In genomic region chr2:118881490-118882129, GRCh38 we compare ENCODE assay signal across 9 cellular contexts. TPM values are rescaled to one million over a fixed set of nuclear protein-coding genes. Genes with fewer than 3 reads are reported as not detected.
DNase-seq lines count a peak whose midpoint lies in the region; ATAC-seq and TF ChIP-seq lines count a peak whose summit lies in the region.
"Had no signal": no experiment of that assay in that cellular context is flagged by ENCODE, and none has a peak within 500 bp of the region (broad histone marks: within the 10 kb centered on the region; RNA-seq: fewer than 3 reads in every experiment).

No MANE protein-coding gene starts in this region.

- peaks cover 0 to 6% (median 0%) of the 10 kb centered on the region in 4 donors for H3K4me1 ChIP-seq in liver (ENCODE audit: control insufficient read depth in 4 of 4, insufficient read depth in 4 of 4, low read length in 3 of 4)

- ATAC-seq in GM18868 (IDR thresholded peaks at IDR 0.05; ENCODE audit: unreplicated experiment) = peak; percentile 91
- peak; percentile 75 for ATAC-seq in HG03064 (IDR thresholded peaks at IDR 0.05; ENCODE audit: low read depth, unreplicated experiment)

- no peaks in the 10 kb centered on the region for H3K36me3 ChIP-seq in liver (ENCODE audit: control insufficient read depth in 4 of 4, insufficient read depth in 3 of 4, low read depth in 1 of 4, low read length in 3 of 4)

- no peak overlapping the region for H3K4me3 ChIP-seq in AG09309 (ENCODE audit: control insufficient read depth, low read depth, low read length)
- H3K4me3 ChIP-seq in WI38 (ENCODE audit: low read depth, low read length) = no peak overlapping the region
- H3K4me3 ChIP-seq in cardiac fibroblast (replicated peaks in 1 of 2; ENCODE audit: low read depth in 2 of 2, low read length in 2 of 2) = no peak overlapping the region
- no peak overlapping the region for H3K4me3 ChIP-seq in liver (ENCODE audit: low read depth in 1 of 3, low read length in 3 of 3)

- peaks cover 0 to 3% (median 1%) of the 10 kb centered on the region in 4 donors for H3K27me3 ChIP-seq in liver (ENCODE audit: control insufficient read depth in 4 of 4, insufficient read depth in 4 of 4, low read length in 3 of 4)

- no peak for DNase-seq in AG09309 (ENCODE audit: low read depth)
- DNase-seq in NCI-H2171 (lab: John Stamatoyannopoulos, UW) = peak; percentile 19
- peak; percentile 48 to 49 for DNase-seq in cardiac fibroblast (ENCODE audit: low read depth in 2 of 2)
- peak; percentile 40 for DNase-seq in stimulated activated CD8-positive, alpha-beta memory T cell treated with anti-CD3 and anti-CD28 coated beads, Interleukin-15, amount 100 ng/mL, for 1 hour (ENCODE audit: low read depth)

- H3K9me3 ChIP-seq in liver (ENCODE audit: control insufficient read depth in 4 of 4, low read length in 3 of 4) = no peaks in the 10 kb centered on the region

- peak; percentile 84 for TF ChIP-seq CTCF in AG09309 (IDR thresholded peaks at IDR 0.05; ENCODE audit: control insufficient read depth, insufficient read depth, low read depth, low read length, missing control alignments)
- TF ChIP-seq CTCF in WI38 (IDR thresholded peaks at IDR 0.05; ENCODE audit: low read depth, low read length) = peak; percentile 79
- peak; percentile 75 for TF ChIP-seq CTCF in cardiac fibroblast (IDR thresholded peaks at IDR 0.05; ENCODE audit: low read depth, low read length)
- peak; percentile 84 for TF ChIP-seq CTCF in liver (IDR thresholded peaks at IDR 0.05; ENCODE audit: low read depth, low read length, missing input control)

- TF ChIP-seq RAD21 in liver (IDR thresholded peaks at IDR 0.05) = peak; percentile 84 to 92

- no peak overlapping the region for H3K9ac ChIP-seq in liver (ENCODE audit: low read depth in 1 of 2, low read length in 2 of 2)

- H3K27ac ChIP-seq in liver (ENCODE audit: low read depth in 1 of 2, low read length in 2 of 2) = no peak overlapping the region

- WGBS in liver = 17% methylated on average over 10 of the region's 10 CpGs

TF ChIP-seq in liver, 16 proteins besides CTCF, POLR2A, EP300 and RAD21:
- peak; percentile 22 for TF ChIP-seq YY1 (IDR thresholded peaks at IDR 0.05)
- no peak for TF ChIP-seq EGR1 (IDR thresholded peaks at IDR 0.05; ENCODE audit: low read depth in 2 of 2)
TF ChIP-seq in liver: peak in this region for 1.

RNA-seq across cellular contexts. Expression of gene EN1, which starts 34.2 kb away (rescaled TPM):
- total RNA-seq in liver = not detected
- polyA plus RNA-seq in liver = not detected
- total RNA-seq: temporal lobe had no signal
